ENCODE assay signal across 1 cellular context in the genomic region with DNA sequence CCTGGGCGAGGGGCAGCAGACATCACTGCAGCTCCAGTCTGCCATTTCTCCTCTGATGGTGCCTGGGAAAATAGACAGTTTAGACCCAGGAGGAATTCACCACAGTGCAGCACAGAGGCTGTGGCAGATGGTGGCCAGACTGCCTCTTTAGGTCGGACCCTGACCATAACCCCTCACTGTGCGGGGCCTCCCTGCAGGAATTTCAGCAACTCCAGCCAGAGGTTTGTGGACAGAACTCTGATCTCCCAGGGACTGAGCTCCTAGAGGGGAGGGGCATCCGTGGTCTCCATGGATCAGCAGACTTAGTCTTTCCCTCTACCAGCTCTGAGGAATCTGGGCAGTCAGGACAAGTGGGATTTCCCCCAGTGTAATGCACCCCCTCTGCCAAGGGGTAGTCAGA.
TF ChIP-seq lines count a peak whose summit lies in the region.

No MANE protein-coding gene starts in this region.

TF ChIP-seq in WTC11, 78 proteins besides CTCF, POLR2A, EP300 and RAD21 (continued from another document):
- TF ChIP-seq, protein P1, sequence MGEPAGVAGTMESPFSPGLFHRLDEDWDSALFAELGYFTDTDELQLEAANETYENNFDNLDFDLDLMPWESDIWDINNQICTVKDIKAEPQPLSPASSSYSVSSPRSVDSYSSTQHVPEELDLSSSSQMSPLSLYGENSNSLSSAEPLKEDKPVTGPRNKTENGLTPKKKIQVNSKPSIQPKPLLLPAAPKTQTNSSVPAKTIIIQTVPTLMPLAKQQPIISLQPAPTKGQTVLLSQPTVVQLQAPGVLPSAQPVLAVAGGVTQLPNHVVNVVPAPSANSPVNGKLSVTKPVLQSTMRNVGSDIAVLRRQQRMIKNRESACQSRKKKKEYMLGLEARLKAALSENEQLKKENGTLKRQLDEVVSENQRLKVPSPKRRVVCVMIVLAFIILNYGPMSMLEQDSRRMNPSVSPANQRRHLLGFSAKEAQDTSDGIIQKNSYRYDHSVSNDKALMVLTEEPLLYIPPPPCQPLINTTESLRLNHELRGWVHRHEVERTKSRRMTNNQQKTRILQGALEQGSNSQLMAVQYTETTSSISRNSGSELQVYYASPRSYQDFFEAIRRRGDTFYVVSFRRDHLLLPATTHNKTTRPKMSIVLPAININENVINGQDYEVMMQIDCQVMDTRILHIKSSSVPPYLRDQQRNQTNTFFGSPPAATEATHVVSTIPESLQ (CRISPR knock-in tag; IDR thresholded peaks at IDR 0.05) = no peak
